Comparison of ENCODE assay signal across 8 cellular contexts in the genomic region with DNA sequence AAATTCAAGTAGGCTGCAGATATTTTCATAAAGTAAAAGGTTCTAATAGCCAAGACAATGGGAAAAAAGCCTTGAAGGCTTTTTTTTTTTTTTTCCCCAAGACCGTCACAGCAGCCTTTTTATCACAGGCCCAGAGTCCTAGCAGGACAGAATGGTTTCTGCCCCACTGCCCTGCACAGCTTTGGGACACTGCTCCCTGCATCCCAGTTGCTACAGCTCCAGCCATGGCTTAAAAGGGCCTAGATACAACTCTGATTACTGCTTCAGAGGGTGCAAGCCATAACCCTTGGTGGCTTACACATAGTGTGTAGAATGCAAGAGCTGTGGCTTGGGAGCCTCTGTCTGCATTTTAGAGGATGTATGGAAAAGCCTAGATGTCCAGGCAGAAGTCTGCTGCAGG.
"Had no signal": no experiment of that assay in that cellular context is flagged by ENCODE, and none has a peak within 500 bp of the region (broad histone marks: within the 10 kb centered on the region; RNA-seq: fewer than 3 reads in every experiment).

No MANE protein-coding gene starts in this region.

- H3K4me1 ChIP-seq: HAP-1 had no signal

- DNase-seq: GM23248, GOT3, H7, H9, HCEC 1CT, HFFc6 had no signal

- H3K36me3 ChIP-seq: HAP-1 had no signal

- H2AFZ ChIP-seq: GM23248, GM23338 had no signal

- H3K4me2 ChIP-seq: GM23338 had no signal

- H3K9me3 ChIP-seq: HAP-1 had no signal

- H3K4me3 ChIP-seq: GM23248, GM23338, HAP-1 had no signal

- H3K27ac ChIP-seq: GM23248 had no signal
